Comparison of ENCODE assay signal across 9 cellular contexts in genomic region chr15:30661154-30661553, GRCh38. TPM values are rescaled to one million over a fixed set of nuclear protein-coding genes. Genes with fewer than 3 reads are reported as not detected.
DNase-seq lines count a peak whose midpoint lies in the region; ATAC-seq, FAIRE-seq and TF ChIP-seq lines count a peak whose summit lies in the region.
"Not testable (repeated sequence)": the region's sequence is repeated elsewhere in the genome, so short reads cannot be mapped to it uniquely, and the experiment has no call there.
"Had no signal": no experiment of that assay in that cellular context is flagged by ENCODE, and none has a peak within 500 bp of the region (broad histone marks: within the 10 kb centered on the region; RNA-seq: fewer than 3 reads in every experiment).

No MANE protein-coding gene starts in this region.

- H2AFZ ChIP-seq in IMR-90 (replicated peaks; ENCODE audit: low read length, poor library complexity); neural progenitor cell (replicated peaks): not testable (repeated sequence)

- H3K36me3 ChIP-seq in IMR-90 (ENCODE audit: control insufficient read depth, insufficient read depth, low read length); adrenal gland (replicated peaks in 1 of 2); neural progenitor cell: not testable (repeated sequence)

- dilution Hi-C loops in IMR-90 (cut with HindIII; ENCODE audit: low sequenced_read_pairs, unreplicated experiment) = not testable (repeated sequence)

- not testable (repeated sequence) for H3K27me3 ChIP-seq in IMR-90 (ENCODE audit: control insufficient read depth, insufficient read depth, low read length); adrenal gland; neural progenitor cell

- H2BK5ac ChIP-seq in IMR-90 (ENCODE audit: low read depth, low read length, poor library complexity, severe bottlenecking) = not testable (repeated sequence)

- not testable (repeated sequence) for TF ChIP-seq POLR2A in IMR-90 (IDR thresholded peaks at IDR 0.05; ENCODE audit: low read depth, low read length); adrenal gland (IDR thresholded peaks at IDR 0.05)

- FAIRE-seq in endometrium (lab: Jason Lieb, UNC) = peak; percentile 93

- H3K4ac ChIP-seq in IMR-90 (ENCODE audit: low read depth, low read length) = not testable (repeated sequence)

- not testable (repeated sequence) for H3K23ac ChIP-seq in IMR-90 (ENCODE audit: low read depth, low read length)

- DNase-seq in DMS 273 (lab: John Stamatoyannopoulos, UW; ENCODE audit: unreplicated experiment) (peak; percentile 2), IMR-90 (peak; percentile 34), NOMO-1 treated with DMSO at 0.1 percent for 48 hours (lab: John Stamatoyannopoulos, UW; ENCODE audit: unreplicated experiment) (peak; percentile 9), immature natural killer cell (peak in 2 of 3 donors; percentile 14 to 21)
- not testable (repeated sequence) for DNase-seq in adrenal gland; neural progenitor cell (ENCODE audit: low spot score)

- H2BK15ac ChIP-seq in IMR-90 (ENCODE audit: low read depth, low read length) = not testable (repeated sequence)

- not testable (repeated sequence) for H3K9me3 ChIP-seq in IMR-90 (ENCODE audit: control insufficient read depth, insufficient read depth, low read length); adrenal gland (replicated peaks in 1 of 3); neural progenitor cell (ENCODE audit: low read depth)

- not testable (repeated sequence) for H3K4me3 Mint-ChIP-seq in immature natural killer cell, neural progenitor cell

- not testable (repeated sequence) for H2BK20ac ChIP-seq in IMR-90 (ENCODE audit: low read depth, low read length)

- not testable (repeated sequence) for H3K27me3 Mint-ChIP-seq in immature natural killer cell (ENCODE audit: low read depth in 3 of 3); neural progenitor cell (ENCODE audit: insufficient read depth, low read depth)

- H2AK5ac ChIP-seq in IMR-90 (ENCODE audit: low read depth, low read length) = not testable (repeated sequence)

- not testable (repeated sequence) for H3K4me1 Mint-ChIP-seq in immature natural killer cell, neural progenitor cell

- H4K91ac ChIP-seq in IMR-90 (ENCODE audit: insufficient read depth, low read depth, low read length) = not testable (repeated sequence)

- not testable (repeated sequence) for H2BK120ac ChIP-seq in IMR-90 (ENCODE audit: low read depth, low read length)

- H3K9ac ChIP-seq in IMR-90 (ENCODE audit: low read depth, low read length); neural progenitor cell: not testable (repeated sequence)

- not testable (repeated sequence) for H3F3A ChIP-seq in neural progenitor cell (ENCODE audit: low read depth)

- H3K56ac ChIP-seq in IMR-90 (ENCODE audit: extremely low read depth, insufficient read depth, low read length) = not testable (repeated sequence)

- not testable (repeated sequence) for BruUV-seq in IMR-90 (replicated peaks; lab: Mats Ljungman, UMichigan)

- not testable (repeated sequence) for H3K27ac Mint-ChIP-seq in immature natural killer cell, neural progenitor cell

- not testable (repeated sequence) for H4K20me1 ChIP-seq in IMR-90 (ENCODE audit: insufficient read depth, low read length); neural progenitor cell (ENCODE audit: low read depth)

- CTCF ChIA-PET in IMR-90 (lab: Yijun Ruan, JAX) = not testable (repeated sequence)

- H3K79me1 ChIP-seq in IMR-90 (ENCODE audit: low read depth in 1 of 2, low read length in 2 of 2) = peaks cover 13 to 16% of the 10 kb centered on the region in 2 experiments

- ATAC-seq in IMR-90 (ENCODE audit: low read depth) = not testable (repeated sequence)

- peak; percentile 52 for TF ChIP-seq CTCF in IMR-90 (conservative IDR thresholded peaks at IDR 0.05; ENCODE audit: low read depth, low read length)
- TF ChIP-seq CTCF in adrenal gland (IDR thresholded peaks at IDR 0.05) = peak in 5 of 6 experiments; percentile 16 to 59 (median 47)
- peak; percentile 61 for TF ChIP-seq CTCF in neural progenitor cell (IDR thresholded peaks at IDR 0.05)

- TF ChIP-seq RAD21 in IMR-90 (IDR thresholded peaks at IDR 0.05; ENCODE audit: low read length) = peak; percentile 56

- POLR2A ChIA-PET in IMR-90 (lab: Charles Lee; ENCODE audit: unreplicated experiment) = not testable (repeated sequence)

- H3K36me3 Mint-ChIP-seq in immature natural killer cell, neural progenitor cell: not testable (repeated sequence)

- not testable (repeated sequence) for H3K4me3 ChIP-seq in IMR-90 (ENCODE audit: insufficient read depth, low read depth, low read length); adrenal gland; neural progenitor cell

- not testable (repeated sequence) for H2AK9ac ChIP-seq in IMR-90 (replicated peaks; ENCODE audit: low read depth, low read length, poor library complexity)

- in situ Hi-C loops in IMR-90 (cut with MboI; ENCODE audit: low sequenced_read_pairs) = loop anchor here (10.0 to 25.0 kb wide), 3 partner anchors 94 to 826 kb away; no protein-coding TSS in a partner anchor

- H3K9me1 ChIP-seq in IMR-90 (ENCODE audit: insufficient read depth, low read length) = not testable (repeated sequence)

- not testable (repeated sequence) for H3K9me3 Mint-ChIP-seq in immature natural killer cell, neural progenitor cell

- H3K18ac ChIP-seq in IMR-90 (ENCODE audit: low read depth, low read length) = not testable (repeated sequence)

- H3K27ac ChIP-seq in IMR-90 (ENCODE audit: insufficient read depth, low read length); adrenal gland; neural progenitor cell: not testable (repeated sequence)

- peaks cover 11% of the 10 kb centered on the region for H3K79me2 ChIP-seq in neural progenitor cell (ENCODE audit: low read depth)

- H4K8ac ChIP-seq in IMR-90 (ENCODE audit: low read depth in 2 of 2, low read length in 2 of 2) = not testable (repeated sequence)

- not testable (repeated sequence) for H4K5ac ChIP-seq in IMR-90 (ENCODE audit: low read depth, low read length)

- not testable (repeated sequence) for H3K4me1 ChIP-seq in IMR-90 (ENCODE audit: control insufficient read depth, insufficient read depth, low read length); adrenal gland (replicated peaks in 1 of 2); neural progenitor cell

- H3K14ac ChIP-seq in IMR-90 (replicated peaks; ENCODE audit: low read depth, low read length) = not testable (repeated sequence)

- no CpG with 5 or more reads among the region's 1 CpG for WGBS in IMR-90 (ENCODE audit: extremely low coverage in 2 of 2, insufficient read length in 1 of 2), 2 experiments
- WGBS in adrenal gland, 4 donors = 17 to 89% (median 75%) methylated on average over 1 of the region's 1 CpG

- not testable (repeated sequence) for H3K4me2 ChIP-seq in IMR-90 (ENCODE audit: low read depth, low read length); neural progenitor cell

- intact Hi-C loops in IMR-90 (cut with micrococcal nuclease) = loop anchor here (1.0 to 5.0 kb wide), 2 partner anchors 91 to 198 kb away; no protein-coding TSS in a partner anchor
- intact Hi-C loops in adrenal gland (cut with DNase I) = loop anchor here in 1 of 2 donors (5.0 to 10.0 kb wide), 3 partner anchors 84 to 831 kb away; no protein-coding TSS in a partner anchor

TF ChIP-seq in IMR-90, 13 proteins besides CTCF, POLR2A, EP300 and RAD21:
- TF ChIP-seq SMC3 (IDR thresholded peaks at IDR 0.05; ENCODE audit: low read depth, low read length) = peak; percentile 37; the same call in 1 of the 2 replicates

RNA-seq across cellular contexts. Expression of gene GOLGA8H, which starts 57.3 kb away (rescaled TPM):
- total RNA-seq in IMR-90 (2012; rRNA removed) = not detected in 2 replicates
- not detected in 2 replicates for polyA plus RNA-seq in IMR-90 (2012; rRNA removed)
- not detected in 2 replicates for polyA plus RNA-seq in IMR-90 (2012; cell fraction: cytosol; rRNA removed)
- polyA plus RNA-seq in IMR-90 (2012; cell fraction: nucleus; rRNA removed; ENCODE audit: low replicate concordance) = 0.04 and 0.17 TPM in 2 replicates
- 1 to 10 TPM in 1 of 8 donors, under 1 TPM in 3, not detected in 4; 0.42 to 1.1 (median 0.58) TPM for total RNA-seq in adrenal gland
- polyA plus RNA-seq in adrenal gland = 1 to 10 TPM in 1 of 3 donors, under 1 TPM in 2; 0.07 to 1.8 (median 0.29) TPM
- polyA plus RNA-seq in immature natural killer cell = not detected
- 0.06 and 0.24 TPM in 2 replicates for total RNA-seq in neural progenitor cell (ENCODE audit: low replicate concordance)
- total RNA-seq: ascending aorta, T-cell had no signal
